Comparison of ENCODE assay signal across 27 cellular contexts in the genomic region with DNA sequence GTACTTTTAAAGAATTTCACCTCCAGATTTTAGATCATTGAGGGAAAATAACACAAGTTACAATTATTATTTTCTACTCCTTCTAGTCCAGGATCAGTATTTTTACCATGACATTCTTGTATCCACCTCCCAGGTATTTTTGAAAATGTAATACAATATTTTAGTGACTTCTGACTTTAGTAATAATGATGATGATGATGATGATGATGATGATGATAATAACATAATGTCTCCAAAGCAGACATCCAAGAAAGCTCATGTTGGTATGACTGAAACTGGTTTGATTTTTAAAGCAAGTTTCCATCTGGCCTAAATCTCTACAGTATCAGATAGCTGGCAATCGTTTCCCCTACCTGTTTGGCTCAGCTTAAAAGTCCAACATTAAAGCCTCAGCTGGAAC.
"Had no signal": no experiment of that assay in that cellular context is flagged by ENCODE, and none has a peak within 500 bp of the region (broad histone marks: within the 10 kb centered on the region; RNA-seq: fewer than 3 reads in every experiment).

No MANE protein-coding gene starts in this region.

- H3K36me3 ChIP-seq: stomach, suprapubic skin, thoracic aorta, thyroid gland, tibial artery, tibial nerve, transverse colon, upper lobe of left lung, upper lobe of right lung, uterus, vagina had no signal

- H3K4me3 ChIP-seq: stomach, suprapubic skin, testis, thoracic aorta, thyroid gland, tibial artery, tibial nerve, transverse colon, upper lobe of left lung, upper lobe of right lung, uterus, vagina had no signal

- H3K27me3 ChIP-seq: stomach, suprapubic skin, testis, thyroid gland, tibial artery, tibial nerve, transverse colon, upper lobe of left lung, upper lobe of right lung, uterus, vagina had no signal

- FAIRE-seq: urothelium cell line had no signal

- DNase-seq: stimulated activated CD4-positive, alpha-beta T cell treated with anti-CD3 and anti-CD28 coated beads, Interleukin-2, amount 100 ng/mL, for 48 hours; stimulated activated CD4-positive, alpha-beta T cell treated with anti-CD3 and anti-CD28 coated beads, Interleukin-4, amount 100 ng/mL, for 1 hour; stimulated activated CD4-positive, alpha-beta T cell treated with anti-CD3 and anti-CD28 coated beads, Interleukin-4, amount 100 ng/mL, for 24 hours; stimulated activated CD4-positive, alpha-beta T cell treated with anti-CD3 and anti-CD28 coated beads, Interleukin-4, amount 100 ng/mL, for 4 hours; stimulated activated CD8-positive, alpha-beta memory T cell treated with anti-CD3 and anti-CD28 coated beads, Interleukin-4, amount 100 ng/mL, for 48 hours; stimulated activated naive B cell treated with anti-CD40 and anti-IgM and Interleukin-4, amounts not matched to agents 10 μg/mL and 1 μg/mL and 100 μg/mL, for 72 hours; stimulated activated naive CD4-positive, alpha-beta T cell; stimulated activated naive CD4-positive, alpha-beta T cell treated with Interleukin-2 at 50 U/mL for 16 hours; stimulated activated naive CD8-positive, alpha-beta T cell treated with anti-CD3 and anti-CD28 coated beads, Interleukin-15, amount 100 ng/mL, for 72 hours; stimulated activated naive CD8-positive, alpha-beta T cell treated with anti-CD3 and anti-CD28 coated beads, Interleukin-15, Interleukin-2, amounts not matched to agents 100 U/mL and 50 U/mL, for 24 hours; stomach; substantia nigra; testis; thyroid gland; tibial artery; transverse colon; trophoblast cell; upper lobe of left lung; upper lobe of right lung; uterus had no signal

- H3K4me1 ChIP-seq: suprapubic skin, testis, thyroid gland, tibial nerve, transverse colon, upper lobe of left lung, upper lobe of right lung, uterus, vagina had no signal

- H3K27ac ChIP-seq: stomach, suprapubic skin, testis, thoracic aorta, thyroid gland, tibial artery, tibial nerve, transverse colon, upper lobe of left lung, upper lobe of right lung, uterus, vagina had no signal

- ATAC-seq: stimulated activated effector memory CD8-positive, alpha-beta T cell treated with anti-CD3 and anti-CD28 coated beads, Interleukin-12 subunit alpha, Interleukin-12 subunit beta, amount 100 ng/mL, for 72 hours; stimulated activated memory B cell treated with anti-CD40 and anti-IgM and Interleukin-4, amounts not matched to agents 10 μg/mL and 1 μg/mL and 100 μg/mL, for 72 hours; stimulated activated naive B cell treated with anti-CD40 and anti-IgM and Interleukin-4, amounts not matched to agents 10 μg/mL and 1 μg/mL and 100 μg/mL, for 72 hours; stimulated activated naive CD8-positive, alpha-beta T cell treated with anti-CD3 and anti-CD28 coated beads, Interleukin-15, amount 100 ng/mL, for 72 hours; stimulated activated naive CD8-positive, alpha-beta T cell treated with anti-CD3 and anti-CD28 coated beads, Interleukin-15, Interleukin-2, amounts not matched to agents 100 U/mL and 50 U/mL, for 24 hours; upper lobe of right lung had no signal

- H3K9me3 ChIP-seq: stomach, suprapubic skin, testis, thoracic aorta, thyroid gland, tibial artery, tibial nerve, transverse colon, upper lobe of left lung, upper lobe of right lung, uterus, vagina had no signal
